Comparison of ENCODE assay signal across 1 cellular context in the genomic region with DNA sequence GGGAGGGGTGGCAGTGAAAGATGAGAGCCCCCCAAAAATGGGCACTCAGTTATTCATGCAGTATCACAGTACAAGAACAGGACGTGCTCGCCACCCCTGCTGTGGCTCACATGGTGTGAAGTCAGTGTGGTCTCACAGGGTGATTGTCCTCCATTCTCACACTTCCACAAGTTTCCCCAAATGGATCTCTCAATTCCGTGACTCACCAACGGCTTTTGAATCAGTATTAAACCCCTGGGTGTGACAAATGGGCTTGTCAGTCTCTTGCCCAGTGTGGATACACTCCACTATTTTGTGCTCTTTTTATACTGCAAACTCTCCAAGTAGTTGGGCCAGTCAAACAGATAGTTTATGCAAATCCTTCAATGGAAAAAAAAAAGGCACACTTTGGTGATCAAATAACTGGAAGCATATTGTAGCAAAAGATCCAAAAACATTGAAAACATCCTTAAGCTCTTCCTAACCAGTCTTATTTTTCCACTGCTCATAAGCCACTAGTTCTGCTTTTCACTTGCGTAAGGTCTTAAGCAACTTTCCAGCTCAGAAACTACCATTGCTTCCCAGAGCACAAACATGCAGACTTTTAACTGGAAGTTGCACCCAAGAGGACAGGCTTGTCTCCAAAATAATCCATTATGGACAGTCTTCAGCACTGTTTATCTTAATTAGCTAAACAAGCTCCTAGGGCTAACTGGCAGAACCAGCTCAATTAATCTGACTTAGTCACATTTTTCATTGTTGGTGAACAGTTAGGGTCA.
TF ChIP-seq lines count a peak whose summit lies in the region.

No MANE protein-coding gene starts in this region.

TF ChIP-seq in IMR-90, 13 proteins besides CTCF, POLR2A, EP300 and RAD21:
- TF ChIP-seq, protein P1, sequence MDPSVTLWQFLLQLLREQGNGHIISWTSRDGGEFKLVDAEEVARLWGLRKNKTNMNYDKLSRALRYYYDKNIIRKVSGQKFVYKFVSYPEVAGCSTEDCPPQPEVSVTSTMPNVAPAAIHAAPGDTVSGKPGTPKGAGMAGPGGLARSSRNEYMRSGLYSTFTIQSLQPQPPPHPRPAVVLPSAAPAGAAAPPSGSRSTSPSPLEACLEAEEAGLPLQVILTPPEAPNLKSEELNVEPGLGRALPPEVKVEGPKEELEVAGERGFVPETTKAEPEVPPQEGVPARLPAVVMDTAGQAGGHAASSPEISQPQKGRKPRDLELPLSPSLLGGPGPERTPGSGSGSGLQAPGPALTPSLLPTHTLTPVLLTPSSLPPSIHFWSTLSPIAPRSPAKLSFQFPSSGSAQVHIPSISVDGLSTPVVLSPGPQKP (IDR thresholded peaks at IDR 0.05; ENCODE audit: borderline replicate concordance, low read depth, low read length), result no peak
- TF ChIP-seq CEBPB (IDR thresholded peaks at IDR 0.05; ENCODE audit: low read depth, low read length), result 0 out of 2 replicates have a peak, but pooled peaks have one; percentile 21
- no peak for TF ChIP-seq NFE2L2 (IDR thresholded peaks at IDR 0.05; ENCODE audit: low read depth, low read length)
- no peak for TF ChIP-seq RFX5 (IDR thresholded peaks at IDR 0.05; ENCODE audit: low read depth, low read length)
- TF ChIP-seq MAZ (IDR thresholded peaks at IDR 0.05; ENCODE audit: borderline replicate concordance, low read depth, low read length), result no peak
TF ChIP-seq in IMR-90: peak in this region for 1.
